17 cellular contexts compared by ENCODE assay signal in the genomic region with DNA sequence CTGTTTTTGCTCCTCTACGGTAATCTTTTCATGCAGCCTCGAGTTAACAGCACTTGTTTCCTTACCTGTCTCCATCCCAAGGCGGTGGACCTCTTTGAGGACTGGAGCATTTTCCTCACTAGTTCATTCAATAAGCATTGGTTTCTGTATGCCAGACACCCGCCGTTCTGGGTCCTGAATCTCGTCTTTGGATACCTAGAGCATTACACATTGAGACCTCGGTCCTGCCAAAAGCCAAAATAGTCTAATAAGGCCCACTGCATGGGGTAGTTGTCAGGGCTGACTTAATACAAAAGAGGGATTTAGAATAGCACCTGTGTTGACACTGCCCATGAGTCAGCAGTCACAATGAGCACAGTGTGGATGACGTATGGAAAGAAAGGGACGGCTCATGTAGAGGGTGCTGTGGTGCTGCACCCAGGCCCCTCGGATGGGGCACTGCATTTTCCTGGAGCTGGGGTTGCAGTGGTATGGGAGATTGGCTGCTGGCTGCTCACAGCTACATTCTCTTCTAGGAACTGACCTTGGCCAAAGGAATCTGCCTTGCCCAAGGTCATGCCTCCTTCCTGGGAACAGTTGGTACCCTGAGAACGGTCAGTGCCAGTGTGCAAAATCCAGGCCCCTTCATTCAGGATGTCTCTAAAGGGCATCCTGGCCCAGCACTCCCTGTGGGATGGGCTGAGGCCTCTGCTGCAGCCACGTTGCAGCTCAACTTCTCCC.
A peak's percentile ranks its signal among the peaks of the same experiment; 100 is the strongest.
DNase-seq lines count a peak whose midpoint lies in the region; ATAC-seq, FAIRE-seq and TF ChIP-seq lines count a peak whose summit lies in the region.
"Had no signal": no experiment of that assay in that cellular context is flagged by ENCODE, and none has a peak within 500 bp of the region (broad histone marks: within the 10 kb centered on the region; RNA-seq: fewer than 3 reads in every experiment).

No MANE protein-coding gene starts in this region.

- no peak for TF ChIP-seq CTCF in MCF 10A (IDR thresholded peaks at IDR 0.05; ENCODE audit: unreplicated experiment)
- TF ChIP-seq CTCF in breast epithelium (IDR thresholded peaks at IDR 0.05), result no peak
- TF ChIP-seq CTCF in pancreas (IDR thresholded peaks at IDR 0.05), result no peak

- no peaks in the 10 kb centered on the region for H3K27me3 ChIP-seq in breast epithelium
- no peaks in the 10 kb centered on the region for H3K27me3 ChIP-seq in pancreas

- H3K4me1 Mint-ChIP-seq in MCF 10A (ENCODE audit: insufficient read depth, unreplicated experiment), result peaks cover 7% of the 10 kb centered on the region
- H3K4me1 Mint-ChIP-seq: stimulated activated memory B cell treated with anti-CD40 and anti-IgM and Interleukin-4, amounts not matched to agents 10 μg/mL and 1 μg/mL and 100 μg/mL, for 72 hours had no signal

- no peaks in the 10 kb centered on the region for H3K9me3 ChIP-seq in breast epithelium
- no peaks in the 10 kb centered on the region for H3K9me3 ChIP-seq in pancreas
- H3K9me3 ChIP-seq: psoas muscle had no signal

- POLR2A ChIA-PET in MCF 10A (lab: Yijun Ruan, JAX), result no interaction called here

- peak; percentile 59 for DNase-seq in MCF 10A (ENCODE audit: unreplicated experiment)
- DNase-seq in breast epithelium (ENCODE audit: low spot score in 2 of 2), result no peak
- DNase-seq in NCI-H2107 treated with DMSO at 0.1 percent for 48 hours (lab: John Stamatoyannopoulos, UW; ENCODE audit: unreplicated experiment), result peak; percentile 63
- peak; percentile 22 for DNase-seq in astrocyte of the hippocampus (ENCODE audit: low read depth, low spot score)
- peak in 1 of 6 donors; percentile 29 for DNase-seq in pancreas
- no peak for DNase-seq in DMS 273 treated with DMSO at 0.1 percent for 48 hours (lab: John Stamatoyannopoulos, UW)
- DNase-seq in GM12891 (ENCODE audit: insufficient read length, low spot score), result no peak
- no peak for DNase-seq in GF-D8 (lab: John Stamatoyannopoulos, UW)
- DNase-seq: central memory CD4-positive, alpha-beta T cell; DND-41; erythroblast; GM23248; NCI-H1105; psoas muscle had no signal

- H3K9me3 Mint-ChIP-seq in MCF 10A (ENCODE audit: unreplicated experiment), result no peaks in the 10 kb centered on the region
- H3K9me3 Mint-ChIP-seq: activated CD8-positive, alpha-beta T cell treated with anti-CD3 and anti-CD28 coated beads for 36 hours; stimulated activated memory B cell treated with anti-CD40 and anti-IgM and Interleukin-4, amounts not matched to agents 10 μg/mL and 1 μg/mL and 100 μg/mL, for 72 hours had no signal

- no TSS peak for BruUV-seq in MCF 10A (replicated peaks; lab: Mats Ljungman, UMichigan)

- H3K36me3 ChIP-seq in breast epithelium, result no peaks in the 10 kb centered on the region
- H3K36me3 ChIP-seq in pancreas, result no peaks in the 10 kb centered on the region

- CTCF ChIA-PET in MCF 10A (lab: Yijun Ruan, JAX), result interaction anchor here (0.6 kb wide), 2 partner anchors 15 to 151 kb away, joined by 3 to 4 read pairs; no protein-coding TSS in a partner anchor

- H3K4me1 ChIP-seq in breast epithelium (no peaks in the 10 kb centered on the region), pancreas (peaks cover under 1 to 7% (median 2%) of the 10 kb centered on the region in 3 donors)
- H3K4me1 ChIP-seq: psoas muscle had no signal

- H3K27me3 Mint-ChIP-seq in MCF 10A (ENCODE audit: insufficient read depth, unreplicated experiment), result peaks cover 49% of the 10 kb centered on the region
- H3K27me3 Mint-ChIP-seq: activated CD8-positive, alpha-beta T cell treated with anti-CD3 and anti-CD28 coated beads for 36 hours had no signal

- H3K36me3 Mint-ChIP-seq in MCF 10A (ENCODE audit: insufficient read depth, unreplicated experiment), result no peaks in the 10 kb centered on the region
- H3K36me3 Mint-ChIP-seq: stimulated activated memory B cell treated with anti-CD40 and anti-IgM and Interleukin-4, amounts not matched to agents 10 μg/mL and 1 μg/mL and 100 μg/mL, for 72 hours had no signal

- no peak for TF ChIP-seq POLR2A in breast epithelium (IDR thresholded peaks at IDR 0.05)
- TF ChIP-seq POLR2A in GM12891 (IDR thresholded peaks at IDR 0.05; ENCODE audit: low read depth, low read length), result no peak

- intact Hi-C loops in MCF 10A (cut with micrococcal nuclease) (no loop called here), breast epithelium (cut with DNase I; ENCODE audit: low total_unique reads) (loop anchor here (5.0 kb wide), 1 partner anchor 515 kb away; no protein-coding TSS in a partner anchor), pancreas (cut with DNase I) (no loop called here)

- no peak overlapping the region for H3K27ac Mint-ChIP-seq in MCF 10A (ENCODE audit: low read depth, unreplicated experiment)
- H3K27ac Mint-ChIP-seq: activated CD8-positive, alpha-beta T cell treated with anti-CD3 and anti-CD28 coated beads for 36 hours; stimulated activated memory B cell treated with anti-CD40 and anti-IgM and Interleukin-4, amounts not matched to agents 10 μg/mL and 1 μg/mL and 100 μg/mL, for 72 hours had no signal

- H3K4me3 ChIP-seq in breast epithelium (no peak overlapping the region), pancreas (no peak overlapping the region)
- H3K4me3 ChIP-seq: GM23248, psoas muscle had no signal

- H3K4me3 Mint-ChIP-seq in MCF 10A (ENCODE audit: unreplicated experiment), result no peak overlapping the region
- H3K4me3 Mint-ChIP-seq: activated CD8-positive, alpha-beta T cell treated with anti-CD3 and anti-CD28 coated beads for 36 hours; stimulated activated memory B cell treated with anti-CD40 and anti-IgM and Interleukin-4, amounts not matched to agents 10 μg/mL and 1 μg/mL and 100 μg/mL, for 72 hours had no signal

- no peak overlapping the region for H3K27ac ChIP-seq in breast epithelium
- H3K27ac ChIP-seq in pancreas, result peak overlapping the region in 2 of 4 donors; percentile 44 to 55
- H3K27ac ChIP-seq: GM23248, psoas muscle had no signal

- no peak for FAIRE-seq in pancreas (lab: Jason Lieb, UNC)
- FAIRE-seq in GM12891 (lab: Jason Lieb, UNC), result no peak
- FAIRE-seq: GM12892 had no signal

- ATAC-seq in pancreas, result peak; percentile 59 to 89 (median 79)
- ATAC-seq: activated CD8-positive, alpha-beta T cell treated with anti-CD3 and anti-CD28 coated beads for 36 hours; stimulated activated memory B cell treated with anti-CD40 and anti-IgM and Interleukin-4, amounts not matched to agents 10 μg/mL and 1 μg/mL and 100 μg/mL, for 72 hours had no signal

- WGBS in pancreas, 2 donors, result 60 to 61% methylated on average over 12 of the region's 12 CpGs

TF ChIP-seq in GM12891, 5 proteins besides CTCF, POLR2A, EP300 and RAD21:
- TF ChIP-seq SPI1 (IDR thresholded peaks at IDR 0.05; ENCODE audit: low read depth, low read length) (no peak), TAF1 (IDR thresholded peaks at IDR 0.05; ENCODE audit: low read depth, low read length) (no peak), PAX5 (IDR thresholded peaks at IDR 0.05; ENCODE audit: insufficient read depth, low read length, severe bottlenecking) (no peak), POU2F2 (IDR thresholded peaks at IDR 0.05; ENCODE audit: low read depth, low read length) (no peak), POLR2AphosphoS5 (IDR thresholded peaks at IDR 0.05; ENCODE audit: low read depth, low read length) (no peak)

Comparison
In these comparisons a context has a peak if more than half of its experiments do, and no peak if none do; other contexts are left out.
1. DNase-seq: peak in MCF 10A (single experiment), NCI-H2107 treated with DMSO at 0.1 percent for 48 hours (single experiment) and astrocyte of the hippocampus (single experiment); none in breast epithelium (0 of 2), DMS 273 treated with DMSO at 0.1 percent for 48 hours (single experiment), GM12891 (single experiment) and GF-D8 (single experiment).